ENCODE assay signal across 10 cellular contexts in the genomic region with DNA sequence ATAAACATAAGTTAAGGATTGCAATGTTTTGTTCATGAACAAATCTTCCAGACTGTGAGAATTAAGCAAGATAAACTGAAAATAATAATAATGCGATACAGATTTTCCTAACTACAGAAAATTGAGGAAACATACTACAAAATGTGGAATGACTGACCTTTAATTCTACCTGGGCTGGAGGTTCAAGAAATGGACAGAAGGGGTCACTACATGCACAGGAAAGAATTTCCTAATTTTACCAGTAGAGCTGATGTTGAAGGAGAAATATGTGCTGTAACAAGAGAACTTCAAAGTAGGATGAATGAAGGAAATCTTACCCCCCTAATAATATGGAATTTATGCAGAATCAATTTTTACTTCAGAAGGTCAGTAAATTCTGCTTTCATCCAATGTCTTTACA.
A peak's percentile ranks its signal among the peaks of the same experiment; 100 is the strongest.
DNase-seq lines count a peak whose midpoint lies in the region; ATAC-seq and TF ChIP-seq lines count a peak whose summit lies in the region.
"Had no signal": no experiment of that assay in that cellular context is flagged by ENCODE, and none has a peak within 500 bp of the region (broad histone marks: within the 10 kb centered on the region; RNA-seq: fewer than 3 reads in every experiment).

No MANE protein-coding gene starts in this region.

- H3K4me2 ChIP-seq in GM23248 (ENCODE audit: unreplicated experiment), result no peak overlapping the region

- H3K79me2 ChIP-seq in GM23248 (ENCODE audit: insufficient read depth), result no peaks in the 10 kb centered on the region

- CTCF ChIA-PET in RWPE1 (lab: Yijun Ruan, JAX), result interaction anchor here (0.6 to 1.0 kb wide), 5 partner anchors 111 to 989 kb away, joined by 3 to 5 read pairs (median 3); no protein-coding TSS in a partner anchor

- TF ChIP-seq CTCF in AG09319 (IDR thresholded peaks at IDR 0.05; ENCODE audit: low read depth, low read length) (peak; percentile 30), RWPE1 (conservative IDR thresholded peaks at IDR 0.05; ENCODE audit: low read depth) (no peak; the same call in 1 of the 2 replicates), foreskin fibroblast (IDR thresholded peaks at IDR 0.05; ENCODE audit: low read depth, low read length) (peak; percentile 24)

- POLR2A ChIA-PET in RWPE1 (lab: Yijun Ruan, JAX; ENCODE audit: low non-redundant PET), result no interaction called here

- peaks cover 4% of the 10 kb centered on the region; the same call in 1 of the 2 replicates for H3F3A ChIP-seq in GM23248 (ENCODE audit: insufficient read depth)

- H3K4me3 ChIP-seq in GM23248 (no peak overlapping the region), foreskin fibroblast (ENCODE audit: low read depth in 1 of 2, low read length in 2 of 2) (no peak overlapping the region)

- no peaks in the 10 kb centered on the region for H3K9me3 ChIP-seq in GM23248 (ENCODE audit: low read depth)

- H4K20me1 ChIP-seq in GM23248 (ENCODE audit: insufficient read depth), result no peaks in the 10 kb centered on the region

- 95 to 100% methylated on average over 1 of the region's 1 CpG for WGBS in GM23248 (ENCODE audit: low coverage in 1 of 2, low lambda C conversion rate in 2 of 2, missing lambda C conversion rate in 2 of 2), 2 experiments

- H3K9me2 ChIP-seq in GM23248 (ENCODE audit: insufficient read depth), result no peaks in the 10 kb centered on the region

- H3K4me1 ChIP-seq in GM23248 (ENCODE audit: insufficient read depth), result no peaks in the 10 kb centered on the region

- no peaks in the 10 kb centered on the region for H3K36me3 ChIP-seq in GM23248 (ENCODE audit: low read depth)

- no peak for ATAC-seq in GM19328 (IDR thresholded peaks at IDR 0.05; ENCODE audit: unreplicated experiment)
- no peak for ATAC-seq in HG03039 (IDR thresholded peaks at IDR 0.05; ENCODE audit: unreplicated experiment)
- no peak for ATAC-seq in GM21360 (IDR thresholded peaks at IDR 0.05; ENCODE audit: unreplicated experiment)

- H3K9ac ChIP-seq in GM23248, result no peak overlapping the region

- no peak overlapping the region for H2AFZ ChIP-seq in GM23248

- H3K27ac ChIP-seq in GM23248 (no peak overlapping the region), RWPE1 (no peak overlapping the region)

- H3K27me3 ChIP-seq in GM23248 (replicated peaks; ENCODE audit: insufficient read depth), result no peaks in the 10 kb centered on the region

- in situ Hi-C loops in GM23248 (cut with MboI), result no loop called here

- no peak for DNase-seq in AG09319 (ENCODE audit: extremely low read depth, low read depth)
- peak; percentile 36 for DNase-seq in GM23248
- peak; percentile 24 for DNase-seq in RWPE1 (ENCODE audit: low spot score)
- peak; percentile 4 to 40 for DNase-seq in foreskin fibroblast
- no peak for DNase-seq in stimulated activated CD4-positive, alpha-beta T cell treated with anti-CD3 and anti-CD28 coated beads, Interleukin-2, amount 100 ng/mL, for 24 hours
- DNase-seq: activated effector memory CD4-positive, alpha-beta T cell treated with Interleukin-2 at 50 U/mL for 16 hours; GOT3 had no signal

Comparison
In these comparisons a context has a peak if more than half of its experiments do, and no peak if none do; other contexts are left out.
1. DNase-seq: peak in GM23248 (single experiment), RWPE1 (single experiment) and foreskin fibroblast (2 of 2); none in AG09319 (single experiment) and stimulated activated CD4-positive, alpha-beta T cell treated with anti-CD3 and anti-CD28 coated beads, Interleukin-2, amount 100 ng/mL, for 24 hours (0 of 2).